21 cellular contexts compared by ENCODE assay signal in genomic region chr10:99647601-99648151, GRCh38. TPM values are rescaled to one million over a fixed set of nuclear protein-coding genes. Genes with fewer than 3 reads are reported as not detected.
DNase-seq lines count a peak whose midpoint lies in the region; ATAC-seq and TF ChIP-seq lines count a peak whose summit lies in the region.
"Had no signal": no experiment of that assay in that cellular context is flagged by ENCODE, and none has a peak within 500 bp of the region (broad histone marks: within the 10 kb centered on the region; RNA-seq: fewer than 3 reads in every experiment).

No MANE protein-coding gene starts in this region.

- H2AFZ ChIP-seq in hepatocyte (no peak overlapping the region), smooth muscle cell (ENCODE audit: low read depth) (no peak overlapping the region)

- 71% methylated on average over 2 of the region's 2 CpGs for WGBS in hepatocyte (ENCODE audit: low lambda C conversion rate, missing lambda C conversion rate)
- 51% methylated on average over 2 of the region's 2 CpGs for WGBS in liver
- 86% methylated on average over 2 of the region's 2 CpGs for WGBS in smooth muscle cell (ENCODE audit: low lambda C conversion rate)
- 85 to 94% methylated on average over 2 of the region's 2 CpGs for WGBS in aorta, 2 donors

- CTCF ChIA-PET in RWPE1 (lab: Yijun Ruan, JAX) = interaction anchor here (0.6 to 0.7 kb wide), 3 partner anchors 56 to 227 kb away, joined by 5 to 8 read pairs (median 5); no protein-coding TSS in a partner anchor

- H3F3A ChIP-seq in smooth muscle cell (ENCODE audit: low read depth) = no peaks in the 10 kb centered on the region

- TF ChIP-seq CTCF in hepatocyte (IDR thresholded peaks at IDR 0.05; ENCODE audit: poor library complexity) (no peak), liver (IDR thresholded peaks at IDR 0.05; ENCODE audit: low read depth, low read length, missing input control) (no peak), smooth muscle cell (IDR thresholded peaks at IDR 0.05; ENCODE audit: borderline replicate concordance, insufficient read depth, poor library complexity, severe bottlenecking) (no peak), RWPE1 (conservative IDR thresholded peaks at IDR 0.05; ENCODE audit: low read depth) (no peak)

- DNase-seq in hepatocyte (ENCODE audit: low spot score) = no peak
- no peak for DNase-seq in left lobe of liver (ENCODE audit: low spot score)
- DNase-seq in smooth muscle cell (lab: John Stamatoyannopoulos, UW; ENCODE audit: unreplicated experiment) = no peak
- DNase-seq in aorta = no peak
- no peak for DNase-seq in NCI-H510A treated with DMSO at 0.1 percent for 48 hours (lab: John Stamatoyannopoulos, UW)
- DNase-seq in NCI-H82 treated with DMSO at 0.1 percent for 48 hours (lab: John Stamatoyannopoulos, UW; ENCODE audit: unreplicated experiment) = no peak
- no peak for DNase-seq in RWPE1 (ENCODE audit: low spot score)
- DNase-seq: 8988T; ACHN; BE2C; C1 segment of cervical spinal cord; Calu3; CD4-positive, alpha-beta memory T cell; CD4-positive, CD25-positive, alpha-beta regulatory T cell; CD8-positive, alpha-beta memory T cell; COR-L47; DMS79 treated with DMSO at 0.1 percent for 48 hours; GF-D8 had no signal

- peaks cover 6% of the 10 kb centered on the region for H3K4me1 ChIP-seq in hepatocyte (ENCODE audit: insufficient read depth)
- peaks cover 0 to 8% (median 7%) of the 10 kb centered on the region in 4 donors for H3K4me1 ChIP-seq in liver (ENCODE audit: control insufficient read depth in 4 of 4, insufficient read depth in 4 of 4, low read length in 3 of 4)
- H3K4me1 ChIP-seq in smooth muscle cell (ENCODE audit: low read depth) = no peaks in the 10 kb centered on the region
- no peaks in the 10 kb centered on the region for H3K4me1 ChIP-seq in aorta (ENCODE audit: control insufficient read depth in 1 of 2, insufficient read depth in 2 of 2, low read length in 2 of 2)
- H3K4me1 ChIP-seq: BE2C, BLaER1 had no signal

- H3K9ac ChIP-seq in liver (ENCODE audit: low read depth in 1 of 2, low read length in 2 of 2) (no peak overlapping the region), smooth muscle cell (ENCODE audit: low read depth) (no peak overlapping the region)
- H3K9ac ChIP-seq: BLaER1 had no signal

- peak overlapping the region; percentile 37 for H3K4me2 ChIP-seq in hepatocyte
- H3K4me2 ChIP-seq in smooth muscle cell = no peak overlapping the region
- H3K4me2 ChIP-seq: BLaER1 had no signal

- H3K79me2 ChIP-seq in hepatocyte = no peaks in the 10 kb centered on the region
- no peaks in the 10 kb centered on the region for H3K79me2 ChIP-seq in smooth muscle cell (ENCODE audit: low read depth)

- H3K4me3 ChIP-seq in hepatocyte = no peak overlapping the region
- no peak overlapping the region for H3K4me3 ChIP-seq in liver (ENCODE audit: low read depth in 1 of 3, low read length in 3 of 3)
- peak overlapping the region; percentile 13 for H3K4me3 ChIP-seq in smooth muscle cell
- H3K4me3 ChIP-seq in aorta (ENCODE audit: low read length in 2 of 2) = no peak overlapping the region
- H3K4me3 ChIP-seq: BLaER1, GM12878 had no signal

- no peaks in the 10 kb centered on the region for H3K27me3 ChIP-seq in hepatocyte
- H3K27me3 ChIP-seq in liver (ENCODE audit: control insufficient read depth in 4 of 4, insufficient read depth in 4 of 4, low read length in 3 of 4) = no peaks in the 10 kb centered on the region
- H3K27me3 ChIP-seq in smooth muscle cell (ENCODE audit: low read depth) = no peaks in the 10 kb centered on the region
- no peaks in the 10 kb centered on the region for H3K27me3 ChIP-seq in aorta (ENCODE audit: control insufficient read depth in 1 of 2, insufficient read depth in 2 of 2, low read length in 1 of 2)
- H3K27me3 ChIP-seq: BLaER1 had no signal

- no peaks in the 10 kb centered on the region for H4K20me1 ChIP-seq in hepatocyte (ENCODE audit: insufficient read depth, poor library complexity, severe bottlenecking)
- H4K20me1 ChIP-seq in smooth muscle cell (ENCODE audit: low read depth) = no peaks in the 10 kb centered on the region
- H4K20me1 ChIP-seq: BLaER1 had no signal

- H3K9me3 ChIP-seq in hepatocyte (ENCODE audit: low read depth) (no peaks in the 10 kb centered on the region), liver (ENCODE audit: control insufficient read depth in 4 of 4, low read length in 3 of 4) (peaks cover 0 to 6% (median 2%) of the 10 kb centered on the region in 4 donors), smooth muscle cell (replicated peaks; ENCODE audit: low read depth) (no peaks in the 10 kb centered on the region), aorta (ENCODE audit: control insufficient read depth, low read length) (no peaks in the 10 kb centered on the region)
- H3K9me3 ChIP-seq: BE2C, BLaER1 had no signal

- ATAC-seq in left lobe of liver (peak; percentile 75), aorta (ENCODE audit: low FRiP score) (no peak)
- ATAC-seq: GM12878 had no signal

- no peak for TF ChIP-seq RAD21 in liver (IDR thresholded peaks at IDR 0.05)

- H3K36me3 ChIP-seq in hepatocyte (replicated peaks; ENCODE audit: insufficient read depth, low read depth) = no peaks in the 10 kb centered on the region
- no peaks in the 10 kb centered on the region for H3K36me3 ChIP-seq in liver (ENCODE audit: control insufficient read depth in 4 of 4, insufficient read depth in 3 of 4, low read depth in 1 of 4, low read length in 3 of 4)
- no peaks in the 10 kb centered on the region for H3K36me3 ChIP-seq in smooth muscle cell (ENCODE audit: low read depth)
- no peaks in the 10 kb centered on the region for H3K36me3 ChIP-seq in aorta (ENCODE audit: control insufficient read depth in 1 of 2, insufficient read depth in 2 of 2, low read length in 1 of 2)
- H3K36me3 ChIP-seq: BE2C, BLaER1 had no signal

- H3K27ac ChIP-seq in hepatocyte (peak overlapping the region; percentile 28), liver (ENCODE audit: low read depth in 1 of 2, low read length in 2 of 2) (no peak overlapping the region), smooth muscle cell (ENCODE audit: low read depth) (no peak overlapping the region), aorta (ENCODE audit: low read depth in 1 of 2, low read length in 2 of 2) (no peak overlapping the region), RWPE1 (no peak overlapping the region)
- H3K27ac ChIP-seq: BLaER1 had no signal

- no peaks in the 10 kb centered on the region for H3K9me2 ChIP-seq in hepatocyte (replicated peaks; ENCODE audit: insufficient read depth)

- POLR2A ChIA-PET in RWPE1 (lab: Yijun Ruan, JAX; ENCODE audit: low non-redundant PET) = interaction anchor here (0.6 kb wide), 1 partner anchor 16 kb away, joined by 5 read pairs; no protein-coding TSS in a partner anchor

- intact Hi-C loops in aorta (cut with DNase I) = no loop called here

TF ChIP-seq in liver, 16 proteins besides CTCF, POLR2A, EP300 and RAD21:
- TF ChIP-seq FOXA1 (IDR thresholded peaks at IDR 0.05) (no peak), SP1 (IDR thresholded peaks at IDR 0.05) (peak; percentile 80), YY1 (IDR thresholded peaks at IDR 0.05) (peak; percentile 28), REST (IDR thresholded peaks at IDR 0.05) (no peak), HNF4A (conservative IDR thresholded peaks at IDR 0.05) (peak; percentile 59 to 64)
TF ChIP-seq in liver: peak in this region for 3.

RNA-seq across cellular contexts. Expression of gene ENTPD7, which starts 11.6 kb away (rescaled TPM):
- total RNA-seq in hepatocyte (51.6 and 53.3 TPM in 2 replicates), left lobe of liver (9.8 TPM), liver (10 to 100 TPM; 15.0 to 27.2 TPM), smooth muscle cell (39.9 and 41.1 TPM in 2 replicates), aorta (1 to 10 TPM; 8.2 to 8.6 TPM)
- polyA plus RNA-seq in hepatocyte (10.0 and 18.6 TPM in 2 replicates), liver (1 to 10 TPM; 2.0 to 9.2 TPM), smooth muscle cell (7.5 and 7.9 TPM in 2 replicates), aorta (1 to 10 TPM in 1 of 2 donors, under 1 TPM in 1; 0.95 to 2.0 TPM)

RNA-seq across cellular contexts. Expression of gene SLC25A28, which starts 27.4 kb away (rescaled TPM):
- total RNA-seq in hepatocyte (15.8 and 23.8 TPM in 2 replicates), left lobe of liver (22.4 TPM), liver (10 to 100 TPM; 15.3 to 18.2 TPM), smooth muscle cell (41.1 and 43.3 TPM in 2 replicates), aorta (10 to 100 TPM; 43.9 to 47.0 TPM)
- polyA plus RNA-seq in hepatocyte (33.7 and 38.0 TPM in 2 replicates), liver (10 to 100 TPM; 11.8 to 28.6 TPM), smooth muscle cell (35.0 and 47.1 TPM in 2 replicates), aorta (100 to 1,000 TPM in 1 of 2 donors, 10 to 100 TPM in 1; 40.4 to 157 TPM)
